1 cellular context compared by ENCODE assay signal in genomic region chr2:1022178-1022577, GRCh38.
TF ChIP-seq lines count a peak whose summit lies in the region.

No MANE protein-coding gene starts in this region.

TF ChIP-seq in GM23338, 12 proteins besides CTCF, POLR2A, EP300 and RAD21 (continued from another document):
- TF ChIP-seq ZNF462 (CRISPR knock-in tag; IDR thresholded peaks at IDR 0.05) (no peak), CREB1 (CRISPR knock-in tag; IDR thresholded peaks at IDR 0.05; ENCODE audit: low read depth) (no peak), ZNF331 (CRISPR knock-in tag; IDR thresholded peaks at IDR 0.05; ENCODE audit: low read depth) (no peak), STAT1 (IDR thresholded peaks at IDR 0.05; ENCODE audit: unreplicated experiment) (no peak), EZH2phosphoT487 (IDR thresholded peaks at IDR 0.05; ENCODE audit: unreplicated experiment) (no peak), REST (IDR thresholded peaks at IDR 0.05; ENCODE audit: unreplicated experiment) (no peak), NANOG (IDR thresholded peaks at IDR 0.05; ENCODE audit: borderline replicate concordance) (no peak), POLR2AphosphoS5 (IDR thresholded peaks at IDR 0.05; ENCODE audit: low read depth) (no peak)
